ENCODE assay signal across 1 cellular context in the genomic region with DNA sequence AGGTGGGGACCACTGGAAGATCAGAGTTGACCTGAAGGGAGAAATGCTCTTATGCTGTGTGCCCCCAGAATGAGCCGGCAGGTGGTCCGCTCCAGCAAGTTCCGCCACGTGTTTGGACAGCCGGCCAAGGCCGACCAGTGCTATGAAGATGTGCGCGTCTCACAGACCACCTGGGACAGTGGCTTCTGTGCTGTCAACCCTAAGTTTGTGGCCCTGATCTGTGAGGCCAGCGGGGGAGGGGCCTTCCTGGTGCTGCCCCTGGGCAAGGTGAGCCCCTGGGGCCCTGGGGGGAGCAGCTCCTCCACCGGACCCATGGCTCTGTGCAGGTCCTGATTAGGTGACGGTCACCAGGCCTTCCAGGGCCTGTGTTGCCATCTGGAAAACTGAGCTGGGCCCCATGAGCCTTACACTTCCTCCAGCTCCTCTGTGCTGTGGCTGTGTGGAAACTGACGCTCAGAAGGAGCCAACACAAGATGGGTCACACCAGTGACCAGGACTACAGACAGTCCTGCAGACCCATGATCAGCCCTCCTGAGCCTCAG.
TF ChIP-seq lines count a peak whose summit lies in the region.

No MANE protein-coding gene starts in this region.

TF ChIP-seq in WTC11, 78 proteins besides CTCF, POLR2A, EP300 and RAD21 (continued from another document):
- TF ChIP-seq MXD4 (CRISPR knock-in tag; IDR thresholded peaks at IDR 0.05; ENCODE audit: borderline replicate concordance) (no peak), ZNF232 (CRISPR knock-in tag; IDR thresholded peaks at IDR 0.05) (no peak), GRHL2 (CRISPR knock-in tag; IDR thresholded peaks at IDR 0.05; ENCODE audit: insufficient replicate concordance, severe bottlenecking) (no peak), KAT7 (CRISPR knock-in tag; IDR thresholded peaks at IDR 0.05; ENCODE audit: borderline replicate concordance) (no peak), ZSCAN18 (CRISPR knock-in tag; IDR thresholded peaks at IDR 0.05) (no peak)
